In the genomic region with DNA sequence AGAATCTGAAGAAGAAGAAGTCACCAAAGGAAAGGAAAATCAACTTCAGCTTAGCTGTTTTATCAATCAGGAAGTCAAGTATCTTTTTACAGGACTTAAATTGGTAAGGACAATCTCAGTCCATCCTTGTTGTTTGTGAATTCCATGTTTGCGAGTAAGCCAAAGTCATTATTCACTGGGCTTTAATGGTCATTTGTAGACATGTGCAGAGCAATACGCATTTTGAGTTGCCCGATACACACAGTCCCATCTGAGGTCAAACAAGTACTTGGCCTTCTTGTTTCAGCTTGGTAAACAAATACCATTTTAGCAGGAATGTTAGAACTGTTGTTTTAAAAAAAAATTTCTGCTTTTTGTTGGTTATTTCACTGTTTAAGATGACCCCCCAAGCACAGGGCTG, we compare ENCODE assay signal across 1 cellular context.
TF ChIP-seq lines count a peak whose summit lies in the region.

No MANE protein-coding gene starts in this region.

TF ChIP-seq in HepG2, 621 proteins besides CTCF, POLR2A, EP300 and RAD21 (continued from another document):
- TF ChIP-seq PRMT3 (CRISPR knock-in tag; IDR thresholded peaks at IDR 0.05; ENCODE audit: borderline replicate concordance, low read depth) (no peak), ZSCAN12 (CRISPR knock-in tag; IDR thresholded peaks at IDR 0.05) (no peak), MIER2 (CRISPR knock-in tag; IDR thresholded peaks at IDR 0.05) (no peak), ZNF33A (CRISPR knock-in tag; IDR thresholded peaks at IDR 0.05; ENCODE audit: borderline replicate concordance) (no peak), SRF (IDR thresholded peaks at IDR 0.05; ENCODE audit: low read depth, low read length) (no peak), ZNF256 (CRISPR knock-in tag; conservative IDR thresholded peaks at IDR 0.05) (no peak)
